1 cellular context compared by ENCODE assay signal in the genomic region with DNA sequence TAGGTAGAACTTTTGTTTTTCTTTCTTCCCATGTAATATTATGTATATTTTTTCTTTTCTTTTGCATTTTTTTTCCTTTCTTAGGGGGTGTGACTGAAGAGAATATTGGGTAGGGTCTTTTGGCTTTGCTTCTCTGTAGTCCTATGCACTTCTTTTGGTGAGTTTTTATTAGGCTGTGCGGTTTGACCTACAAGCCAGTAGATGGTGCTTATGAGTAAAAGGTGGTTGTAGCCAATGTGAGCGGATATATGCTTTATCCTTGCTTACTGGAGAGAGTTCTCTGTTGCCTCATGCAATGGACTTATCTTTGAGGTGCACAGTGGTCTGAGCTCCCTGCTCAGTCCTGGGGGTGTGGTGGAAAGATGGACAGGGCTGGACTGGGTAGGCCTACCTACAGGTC.
TF ChIP-seq lines count a peak whose summit lies in the region.

No MANE protein-coding gene starts in this region.

TF ChIP-seq in WTC11, 78 proteins besides CTCF, POLR2A, EP300 and RAD21 (continued from another document):
- TF ChIP-seq, protein P1, sequence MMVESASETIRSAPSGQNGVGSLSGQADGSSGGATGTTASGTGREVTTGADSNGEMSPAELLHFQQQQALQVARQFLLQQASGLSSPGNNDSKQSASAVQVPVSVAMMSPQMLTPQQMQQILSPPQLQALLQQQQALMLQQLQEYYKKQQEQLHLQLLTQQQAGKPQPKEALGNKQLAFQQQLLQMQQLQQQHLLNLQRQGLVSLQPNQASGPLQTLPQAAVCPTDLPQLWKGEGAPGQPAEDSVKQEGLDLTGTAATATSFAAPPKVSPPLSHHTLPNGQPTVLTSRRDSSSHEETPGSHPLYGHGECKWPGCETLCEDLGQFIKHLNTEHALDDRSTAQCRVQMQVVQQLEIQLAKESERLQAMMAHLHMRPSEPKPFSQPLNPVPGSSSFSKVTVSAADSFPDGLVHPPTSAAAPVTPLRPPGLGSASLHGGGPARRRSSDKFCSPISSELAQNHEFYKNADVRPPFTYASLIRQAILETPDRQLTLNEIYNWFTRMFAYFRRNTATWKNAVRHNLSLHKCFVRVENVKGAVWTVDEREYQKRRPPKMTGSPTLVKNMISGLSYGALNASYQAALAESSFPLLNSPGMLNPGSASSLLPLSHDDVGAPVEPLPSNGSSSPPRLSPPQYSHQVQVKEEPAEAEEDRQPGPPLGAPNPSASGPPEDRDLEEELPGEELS (CRISPR knock-in tag; IDR thresholded peaks at IDR 0.05), result no peak
- TF ChIP-seq TP53 (CRISPR knock-in tag; IDR thresholded peaks at IDR 0.05), result no peak
- TF ChIP-seq ZNF219 (CRISPR knock-in tag; IDR thresholded peaks at IDR 0.05; ENCODE audit: borderline replicate concordance), result no peak
- no peak for TF ChIP-seq FOXJ3 (CRISPR knock-in tag; IDR thresholded peaks at IDR 0.05; ENCODE audit: borderline replicate concordance)
- TF ChIP-seq JUN (CRISPR knock-in tag; IDR thresholded peaks at IDR 0.05), result no peak
- no peak for TF ChIP-seq KAT7 (CRISPR knock-in tag; IDR thresholded peaks at IDR 0.05; ENCODE audit: borderline replicate concordance)
- TF ChIP-seq MXD4 (CRISPR knock-in tag; IDR thresholded peaks at IDR 0.05; ENCODE audit: borderline replicate concordance), result no peak
- TF ChIP-seq, protein P2, sequence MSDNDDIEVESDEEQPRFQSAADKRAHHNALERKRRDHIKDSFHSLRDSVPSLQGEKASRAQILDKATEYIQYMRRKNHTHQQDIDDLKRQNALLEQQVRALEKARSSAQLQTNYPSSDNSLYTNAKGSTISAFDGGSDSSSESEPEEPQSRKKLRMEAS (CRISPR knock-in tag; IDR thresholded peaks at IDR 0.05), result no peak
- TF ChIP-seq CBFB (CRISPR knock-in tag; IDR thresholded peaks at IDR 0.05; ENCODE audit: low read depth), result no peak
- TF ChIP-seq CREB1 (CRISPR knock-in tag; IDR thresholded peaks at IDR 0.05), result no peak
- TF ChIP-seq SOX15 (CRISPR knock-in tag; IDR thresholded peaks at IDR 0.05), result no peak
- TF ChIP-seq RORB (CRISPR knock-in tag; IDR thresholded peaks at IDR 0.05), result no peak
- TF ChIP-seq ZBTB21 (CRISPR knock-in tag; IDR thresholded peaks at IDR 0.05; ENCODE audit: borderline replicate concordance), result no peak
- TF ChIP-seq, protein P3, sequence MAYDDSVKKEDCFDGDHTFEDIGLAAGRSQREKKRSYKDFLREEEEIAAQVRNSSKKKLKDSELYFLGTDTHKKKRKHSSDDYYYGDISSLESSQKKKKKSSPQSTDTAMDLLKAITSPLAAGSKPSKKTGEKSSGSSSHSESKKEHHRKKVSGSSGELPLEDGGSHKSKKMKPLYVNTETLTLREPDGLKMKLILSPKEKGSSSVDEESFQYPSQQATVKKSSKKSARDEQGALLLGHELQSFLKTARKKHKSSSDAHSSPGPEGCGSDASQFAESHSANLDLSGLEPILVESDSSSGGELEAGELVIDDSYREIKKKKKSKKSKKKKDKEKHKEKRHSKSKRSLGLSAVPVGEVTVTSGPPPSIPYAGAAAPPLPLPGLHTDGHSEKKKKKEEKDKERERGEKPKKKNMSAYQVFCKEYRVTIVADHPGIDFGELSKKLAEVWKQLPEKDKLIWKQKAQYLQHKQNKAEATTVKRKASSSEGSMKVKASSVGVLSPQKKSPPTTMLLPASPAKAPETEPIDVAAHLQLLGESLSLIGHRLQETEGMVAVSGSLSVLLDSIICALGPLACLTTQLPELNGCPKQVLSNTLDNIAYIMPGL (CRISPR knock-in tag; IDR thresholded peaks at IDR 0.05), result no peak
- TF ChIP-seq, protein P4, sequence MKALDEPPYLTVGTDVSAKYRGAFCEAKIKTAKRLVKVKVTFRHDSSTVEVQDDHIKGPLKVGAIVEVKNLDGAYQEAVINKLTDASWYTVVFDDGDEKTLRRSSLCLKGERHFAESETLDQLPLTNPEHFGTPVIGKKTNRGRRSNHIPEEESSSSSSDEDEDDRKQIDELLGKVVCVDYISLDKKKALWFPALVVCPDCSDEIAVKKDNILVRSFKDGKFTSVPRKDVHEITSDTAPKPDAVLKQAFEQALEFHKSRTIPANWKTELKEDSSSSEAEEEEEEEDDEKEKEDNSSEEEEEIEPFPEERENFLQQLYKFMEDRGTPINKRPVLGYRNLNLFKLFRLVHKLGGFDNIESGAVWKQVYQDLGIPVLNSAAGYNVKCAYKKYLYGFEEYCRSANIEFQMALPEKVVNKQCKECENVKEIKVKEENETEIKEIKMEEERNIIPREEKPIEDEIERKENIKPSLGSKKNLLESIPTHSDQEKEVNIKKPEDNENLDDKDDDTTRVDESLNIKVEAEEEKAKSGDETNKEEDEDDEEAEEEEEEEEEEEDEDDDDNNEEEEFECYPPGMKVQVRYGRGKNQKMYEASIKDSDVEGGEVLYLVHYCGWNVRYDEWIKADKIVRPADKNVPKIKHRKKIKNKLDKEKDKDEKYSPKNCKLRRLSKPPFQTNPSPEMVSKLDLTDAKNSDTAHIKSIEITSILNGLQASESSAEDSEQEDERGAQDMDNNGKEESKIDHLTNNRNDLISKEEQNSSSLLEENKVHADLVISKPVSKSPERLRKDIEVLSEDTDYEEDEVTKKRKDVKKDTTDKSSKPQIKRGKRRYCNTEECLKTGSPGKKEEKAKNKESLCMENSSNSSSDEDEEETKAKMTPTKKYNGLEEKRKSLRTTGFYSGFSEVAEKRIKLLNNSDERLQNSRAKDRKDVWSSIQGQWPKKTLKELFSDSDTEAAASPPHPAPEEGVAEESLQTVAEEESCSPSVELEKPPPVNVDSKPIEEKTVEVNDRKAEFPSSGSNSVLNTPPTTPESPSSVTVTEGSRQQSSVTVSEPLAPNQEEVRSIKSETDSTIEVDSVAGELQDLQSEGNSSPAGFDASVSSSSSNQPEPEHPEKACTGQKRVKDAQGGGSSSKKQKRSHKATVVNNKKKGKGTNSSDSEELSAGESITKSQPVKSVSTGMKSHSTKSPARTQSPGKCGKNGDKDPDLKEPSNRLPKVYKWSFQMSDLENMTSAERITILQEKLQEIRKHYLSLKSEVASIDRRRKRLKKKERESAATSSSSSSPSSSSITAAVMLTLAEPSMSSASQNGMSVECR (CRISPR knock-in tag; IDR thresholded peaks at IDR 0.05; ENCODE audit: borderline replicate concordance), result no peak
